In the genomic region with DNA sequence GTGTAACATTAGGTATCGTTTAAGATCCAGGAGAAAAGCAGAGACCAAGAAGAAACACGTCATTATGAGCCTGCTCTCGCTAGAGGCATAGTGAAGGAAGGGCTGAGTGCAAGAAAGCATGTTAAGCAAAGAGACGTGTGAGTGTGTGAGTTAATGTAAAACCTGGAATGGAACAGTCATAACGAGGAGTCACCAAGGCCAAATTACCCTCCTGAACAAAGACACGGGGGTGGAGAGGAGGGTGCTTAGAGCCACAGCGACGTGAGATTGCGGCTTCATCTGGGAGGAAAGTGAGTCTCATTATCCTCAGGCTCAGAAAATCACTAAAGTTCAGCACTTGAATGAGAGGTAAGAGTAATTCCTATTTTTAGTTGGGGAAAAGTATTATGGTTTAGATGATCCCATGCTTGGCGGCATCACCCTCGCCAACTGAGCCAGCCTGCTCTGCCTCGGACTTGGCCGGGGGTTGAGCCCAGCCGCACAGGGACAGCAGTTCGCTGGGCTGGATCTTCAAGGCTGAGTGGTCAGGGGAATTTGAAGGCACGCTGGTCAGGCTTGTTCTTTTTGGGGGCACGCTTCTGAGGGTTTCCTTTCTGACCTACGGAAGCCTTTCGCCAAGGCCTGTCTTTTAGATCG, we compare ENCODE assay signal across 14 cellular contexts.
DNase-seq lines count a peak whose midpoint lies in the region; ATAC-seq and TF ChIP-seq lines count a peak whose summit lies in the region.
"Had no signal": no experiment of that assay in that cellular context is flagged by ENCODE, and none has a peak within 500 bp of the region (broad histone marks: within the 10 kb centered on the region; RNA-seq: fewer than 3 reads in every experiment).

No MANE protein-coding gene starts in this region.

- H3K27ac Mint-ChIP-seq in activated CD8-positive, alpha-beta memory T cell treated with anti-CD3 and anti-CD28 coated beads, Interleukin-2, amount 10 ng/mL, durations not matched to agents 7 days and 5 days = no peak overlapping the region
- H3K27ac Mint-ChIP-seq: activated naive CD4-positive, alpha-beta T cell treated with anti-CD3 and anti-CD28 coated beads, Interleukin-2, amount 50 U/mL, for 24 hours had no signal

- H3K36me3 ChIP-seq in gastrocnemius medialis = peaks cover 0 to 11% of the 10 kb centered on the region in 2 donors

- in situ Hi-C loops in gastrocnemius medialis (cut with MboI; ENCODE audit: low sequenced_read_pairs in 4 of 4) = no loop called here

- H3K36me3 Mint-ChIP-seq in activated CD8-positive, alpha-beta memory T cell treated with anti-CD3 and anti-CD28 coated beads, Interleukin-2, amount 10 ng/mL, durations not matched to agents 7 days and 5 days = peaks cover 58% of the 10 kb centered on the region

- peak in 1 of 2 donors; percentile 11 for TF ChIP-seq POLR2A in gastrocnemius medialis (IDR thresholded peaks at IDR 0.05)

- intact Hi-C loops in gastrocnemius medialis (cut with DNase I; ENCODE audit: low total_unique reads) = no loop called here

- CTCF ChIA-PET in activated CD8-positive, alpha-beta memory T cell treated with anti-CD3 and anti-CD28 coated beads, Interleukin-2, amount 10 ng/mL, durations not matched to agents 7 days and 5 days (lab: Charles Lee) = no interaction called here

- peak; percentile 32 for DNase-seq in activated CD8-positive, alpha-beta memory T cell treated with anti-CD3 and anti-CD28 coated beads, Interleukin-2, amount 10 ng/mL, durations not matched to agents 7 days and 5 days
- DNase-seq in activated CD8-positive, alpha-beta memory T cell treated with anti-CD3 and anti-CD28 coated beads, Interleukin-2, amount 50 U/mL, for 4 hours = no peak
- peak; percentile 6 for DNase-seq in ecto neural progenitor cell (ENCODE audit: low spot score)
- DNase-seq in gastrocnemius medialis = peak in 1 of 2 donors; percentile 76
- no peak for DNase-seq in A172 (ENCODE audit: low spot score)
- DNase-seq in NCI-H1417 treated with DMSO at 0.1 percent for 48 hours (lab: John Stamatoyannopoulos, UW) = no peak
- DNase-seq in activated CD4-positive, alpha-beta T cell treated with anti-CD3 and anti-CD28 coated beads, Interleukin-2, amount 50 U/mL, for 1 hour = no peak
- DNase-seq: activated CD4-positive, alpha-beta T cell treated with anti-CD3 and anti-CD28 coated beads for 1 hour; naive thymus-derived CD8-positive, alpha-beta T cell; NCI-H1436 treated with DMSO at 0.1 percent for 48 hours had no signal

- TF ChIP-seq CTCF in gastrocnemius medialis (IDR thresholded peaks at IDR 0.05 in 4 of 5, conservative IDR thresholded peaks at IDR 0.05 in 1 of 5) = no peak

- peak overlapping the region; percentile 63 to 81 (median 71) for H3K27ac ChIP-seq in gastrocnemius medialis
- H3K27ac ChIP-seq: upper lobe of left lung had no signal

- no peaks in the 10 kb centered on the region for H3K27me3 ChIP-seq in gastrocnemius medialis
- H3K27me3 ChIP-seq: upper lobe of left lung had no signal

- peaks cover 10 to 37% of the 10 kb centered on the region in 2 donors for H3K4me1 ChIP-seq in gastrocnemius medialis

- no peaks in the 10 kb centered on the region for H3K9me3 Mint-ChIP-seq in activated CD8-positive, alpha-beta memory T cell treated with anti-CD3 and anti-CD28 coated beads, Interleukin-2, amount 10 ng/mL, durations not matched to agents 7 days and 5 days (ENCODE audit: low read depth)
- H3K9me3 Mint-ChIP-seq: activated naive CD4-positive, alpha-beta T cell treated with anti-CD3 and anti-CD28 coated beads, Interleukin-2, amount 50 U/mL, for 24 hours had no signal

- no peak overlapping the region for H3K4me3 ChIP-seq in gastrocnemius medialis
- H3K4me3 ChIP-seq: upper lobe of left lung had no signal

- peaks cover 14% of the 10 kb centered on the region for H3K4me1 Mint-ChIP-seq in activated CD8-positive, alpha-beta memory T cell treated with anti-CD3 and anti-CD28 coated beads, Interleukin-2, amount 10 ng/mL, durations not matched to agents 7 days and 5 days

- no peaks in the 10 kb centered on the region for H3K9me3 ChIP-seq in gastrocnemius medialis
- H3K9me3 ChIP-seq: upper lobe of left lung had no signal

- no peak overlapping the region for H3K4me3 Mint-ChIP-seq in activated CD8-positive, alpha-beta memory T cell treated with anti-CD3 and anti-CD28 coated beads, Interleukin-2, amount 10 ng/mL, durations not matched to agents 7 days and 5 days
- H3K4me3 Mint-ChIP-seq: activated naive CD4-positive, alpha-beta T cell treated with anti-CD3 and anti-CD28 coated beads, Interleukin-2, amount 50 U/mL, for 24 hours had no signal

- no peaks in the 10 kb centered on the region for H3K27me3 Mint-ChIP-seq in activated CD8-positive, alpha-beta memory T cell treated with anti-CD3 and anti-CD28 coated beads, Interleukin-2, amount 10 ng/mL, durations not matched to agents 7 days and 5 days
- H3K27me3 Mint-ChIP-seq: activated naive CD4-positive, alpha-beta T cell treated with anti-CD3 and anti-CD28 coated beads, Interleukin-2, amount 50 U/mL, for 24 hours; naive thymus-derived CD8-positive, alpha-beta T cell had no signal

- ATAC-seq in activated CD8-positive, alpha-beta memory T cell treated with anti-CD3 and anti-CD28 coated beads, Interleukin-2, amount 10 ng/mL, durations not matched to agents 7 days and 5 days = no peak
- ATAC-seq in HG02678 (IDR thresholded peaks at IDR 0.05; ENCODE audit: unreplicated experiment) (peak; percentile 69), gastrocnemius medialis (peak; percentile 57 to 75)
- ATAC-seq: naive thymus-derived CD8-positive, alpha-beta T cell; SK-N-SH treated with all-trans-retinoic acid at 6 μM for 48 hours had no signal

Comparison
In these comparisons a context has a peak if more than half of its experiments do, and no peak if none do; other contexts are left out.
1. DNase-seq: peak in activated CD8-positive, alpha-beta memory T cell treated with anti-CD3 and anti-CD28 coated beads, Interleukin-2, amount 10 ng/mL, durations not matched to agents 7 days and 5 days (single experiment) and ecto neural progenitor cell (single experiment); none in activated CD8-positive, alpha-beta memory T cell treated with anti-CD3 and anti-CD28 coated beads, Interleukin-2, amount 50 U/mL, for 4 hours (single experiment), A172 (single experiment), NCI-H1417 treated with DMSO at 0.1 percent for 48 hours (single experiment) and activated CD4-positive, alpha-beta T cell treated with anti-CD3 and anti-CD28 coated beads, Interleukin-2, amount 50 U/mL, for 1 hour (single experiment).